8 cellular contexts compared by ENCODE assay signal in genomic region chr10:10677479-10677878, GRCh38.
DNase-seq lines count a peak whose midpoint lies in the region; ATAC-seq and TF ChIP-seq lines count a peak whose summit lies in the region.

No MANE protein-coding gene starts in this region.

- TF ChIP-seq EP300 in gastroesophageal sphincter (IDR thresholded peaks at IDR 0.05) = no peak

- DNase-seq in EH (ENCODE audit: low read depth) = peak; percentile 45
- peak; percentile 66 for DNase-seq in WERI-Rb-1
- DNase-seq in retinal pigment epithelial cell (ENCODE audit: low read depth) = peak; percentile 46
- no peak for DNase-seq in KG1 (lab: John Stamatoyannopoulos, UW)

- TF ChIP-seq CTCF in LNCAP (IDR thresholded peaks at IDR 0.05) (0 out of 2 replicates have a peak, but pooled peaks have one; percentile 16), WERI-Rb-1 (IDR thresholded peaks at IDR 0.05; ENCODE audit: low read depth, low read length) (peak; percentile 51; the same call in 1 of the 2 replicates), gastroesophageal sphincter (IDR thresholded peaks at IDR 0.05) (peak in 3 of 4 experiments; percentile 19 to 54 (median 54)), retinal pigment epithelial cell (conservative IDR thresholded peaks at IDR 0.05; ENCODE audit: low read depth, low read length) (peak; percentile 70)

- H3K27me3 ChIP-seq in WERI-Rb-1 (ENCODE audit: insufficient read depth, low read depth, severe bottlenecking) (no peaks in the 10 kb centered on the region), gastroesophageal sphincter (no peaks in the 10 kb centered on the region)

- H3K36me3 ChIP-seq in WERI-Rb-1 = no peaks in the 10 kb centered on the region
- no peaks in the 10 kb centered on the region for H3K36me3 ChIP-seq in gastroesophageal sphincter

- 40 to 68% methylated on average over 2 to 3 of the region's 3 CpGs for WGBS in gastroesophageal sphincter (ENCODE audit: low coverage in 1 of 2), 2 donors

- no peak for TF ChIP-seq POLR2A in gastroesophageal sphincter (IDR thresholded peaks at IDR 0.05)

- ATAC-seq in GM21381 (IDR thresholded peaks at IDR 0.05; ENCODE audit: unreplicated experiment) (peak; percentile 68), gastroesophageal sphincter (peak; percentile 57), GM19324 (IDR thresholded peaks at IDR 0.05; ENCODE audit: low FRiP score, unreplicated experiment) (no peak)

- H3K4me1 ChIP-seq in gastroesophageal sphincter = no peaks in the 10 kb centered on the region

- no peak overlapping the region for H3K27ac ChIP-seq in WERI-Rb-1
- H3K27ac ChIP-seq in gastroesophageal sphincter = no peak overlapping the region

- no peaks in the 10 kb centered on the region for H3K9me3 ChIP-seq in WERI-Rb-1 (ENCODE audit: severe bottlenecking)
- H3K9me3 ChIP-seq in gastroesophageal sphincter = peaks cover 0 to 14% (median 0%) of the 10 kb centered on the region in 3 donors

- H3K4me3 ChIP-seq in WERI-Rb-1 (ENCODE audit: low read depth, low read length) (no peak overlapping the region), gastroesophageal sphincter (no peak overlapping the region), retinal pigment epithelial cell (ENCODE audit: low read length) (no peak overlapping the region)

Comparison
In these comparisons a context has a peak if more than half of its experiments do, and no peak if none do; other contexts are left out.
1. CTCF ChIP-seq: peak in every context shown above with its lines; median percentile 70 in retinal pigment epithelial cell; 54 in gastroesophageal sphincter; 51 in WERI-Rb-1; 16 in LNCAP.